In the genomic region with DNA sequence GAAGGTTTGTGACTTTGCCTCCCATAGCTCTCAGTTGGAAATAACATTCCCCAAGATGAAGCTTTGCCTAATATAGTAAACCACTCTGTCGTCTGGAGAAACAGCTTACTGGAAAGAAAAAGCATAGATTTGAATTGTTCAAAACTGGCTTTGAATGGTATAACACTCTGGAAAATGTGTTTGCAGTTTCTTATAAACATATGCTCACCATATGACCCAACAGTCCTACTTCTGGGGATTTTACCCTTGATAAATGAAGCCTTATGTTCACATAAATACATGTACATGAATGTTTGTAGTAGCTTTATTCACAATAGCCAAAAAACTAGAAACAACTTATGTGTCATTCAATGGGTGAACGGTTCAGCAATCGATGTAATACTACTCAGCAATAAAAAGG, we compare ENCODE assay signal across 2 cellular contexts.
TF ChIP-seq lines count a peak whose summit lies in the region.

No MANE protein-coding gene starts in this region.

TF ChIP-seq in A549, 52 proteins besides CTCF, POLR2A, EP300 and RAD21:
- TF ChIP-seq RNF2 (IDR thresholded peaks at IDR 0.05; ENCODE audit: borderline replicate concordance, low read depth) (no peak), TFCP2L1 (CRISPR knock-in tag; IDR thresholded peaks at IDR 0.05) (no peak), NPAS2 (CRISPR knock-in tag; IDR thresholded peaks at IDR 0.05; ENCODE audit: borderline replicate concordance) (no peak), POLR2AphosphoS2 (conservative IDR thresholded peaks at IDR 0.05; ENCODE audit: low read length) (no peak), RCOR1 (IDR thresholded peaks at IDR 0.05; ENCODE audit: low read depth, low read length) (no peak), RFX5 (IDR thresholded peaks at IDR 0.05) (no peak), SREBF2 (IDR thresholded peaks at IDR 0.05) (no peak), JUNB (IDR thresholded peaks at IDR 0.05) (no peak), CBX2 (IDR thresholded peaks at IDR 0.05; ENCODE audit: borderline replicate concordance, low read depth) (no peak), SMC3 (IDR thresholded peaks at IDR 0.05) (no peak), KDM5A (IDR thresholded peaks at IDR 0.05) (no peak)
- TF ChIP-seq, protein P1, sequence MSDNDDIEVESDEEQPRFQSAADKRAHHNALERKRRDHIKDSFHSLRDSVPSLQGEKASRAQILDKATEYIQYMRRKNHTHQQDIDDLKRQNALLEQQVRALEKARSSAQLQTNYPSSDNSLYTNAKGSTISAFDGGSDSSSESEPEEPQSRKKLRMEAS (IDR thresholded peaks at IDR 0.05) = no peak
- TF ChIP-seq, protein P2, sequence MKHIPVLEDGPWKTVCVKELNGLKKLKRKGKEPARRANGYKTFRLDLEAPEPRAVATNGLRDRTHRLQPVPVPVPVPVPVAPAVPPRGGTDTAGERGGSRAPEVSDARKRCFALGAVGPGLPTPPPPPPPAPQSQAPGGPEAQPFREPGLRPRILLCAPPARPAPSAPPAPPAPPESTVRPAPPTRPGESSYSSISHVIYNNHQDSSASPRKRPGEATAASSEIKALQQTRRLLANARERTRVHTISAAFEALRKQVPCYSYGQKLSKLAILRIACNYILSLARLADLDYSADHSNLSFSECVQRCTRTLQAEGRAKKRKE (CRISPR knock-in tag; IDR thresholded peaks at IDR 0.05; ENCODE audit: low read depth) = no peak
- TF ChIP-seq, protein P3, sequence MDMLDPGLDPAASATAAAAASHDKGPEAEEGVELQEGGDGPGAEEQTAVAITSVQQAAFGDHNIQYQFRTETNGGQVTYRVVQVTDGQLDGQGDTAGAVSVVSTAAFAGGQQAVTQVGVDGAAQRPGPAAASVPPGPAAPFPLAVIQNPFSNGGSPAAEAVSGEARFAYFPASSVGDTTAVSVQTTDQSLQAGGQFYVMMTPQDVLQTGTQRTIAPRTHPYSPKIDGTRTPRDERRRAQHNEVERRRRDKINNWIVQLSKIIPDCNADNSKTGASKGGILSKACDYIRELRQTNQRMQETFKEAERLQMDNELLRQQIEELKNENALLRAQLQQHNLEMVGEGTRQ (IDR thresholded peaks at IDR 0.05) = no peak

TF ChIP-seq in IMR-90, 13 proteins besides CTCF, POLR2A, EP300 and RAD21:
- TF ChIP-seq, protein P4, sequence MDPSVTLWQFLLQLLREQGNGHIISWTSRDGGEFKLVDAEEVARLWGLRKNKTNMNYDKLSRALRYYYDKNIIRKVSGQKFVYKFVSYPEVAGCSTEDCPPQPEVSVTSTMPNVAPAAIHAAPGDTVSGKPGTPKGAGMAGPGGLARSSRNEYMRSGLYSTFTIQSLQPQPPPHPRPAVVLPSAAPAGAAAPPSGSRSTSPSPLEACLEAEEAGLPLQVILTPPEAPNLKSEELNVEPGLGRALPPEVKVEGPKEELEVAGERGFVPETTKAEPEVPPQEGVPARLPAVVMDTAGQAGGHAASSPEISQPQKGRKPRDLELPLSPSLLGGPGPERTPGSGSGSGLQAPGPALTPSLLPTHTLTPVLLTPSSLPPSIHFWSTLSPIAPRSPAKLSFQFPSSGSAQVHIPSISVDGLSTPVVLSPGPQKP (IDR thresholded peaks at IDR 0.05; ENCODE audit: borderline replicate concordance, low read depth, low read length) = no peak
- no peak for TF ChIP-seq SMC3 (IDR thresholded peaks at IDR 0.05; ENCODE audit: low read depth, low read length)
- TF ChIP-seq CHD1 (IDR thresholded peaks at IDR 0.05; ENCODE audit: low read depth, low read length) = no peak
- no peak for TF ChIP-seq MAZ (IDR thresholded peaks at IDR 0.05; ENCODE audit: borderline replicate concordance, low read depth, low read length)
- no peak for TF ChIP-seq RFX5 (IDR thresholded peaks at IDR 0.05; ENCODE audit: low read depth, low read length)
- TF ChIP-seq, protein P3 (IDR thresholded peaks at IDR 0.05; ENCODE audit: low read depth, low read length) = no peak
- no peak for TF ChIP-seq MAFK (IDR thresholded peaks at IDR 0.05; ENCODE audit: low read depth, low read length)
- TF ChIP-seq BHLHE40 (IDR thresholded peaks at IDR 0.05; ENCODE audit: low read depth, low read length) = no peak
- TF ChIP-seq NFE2L2 (IDR thresholded peaks at IDR 0.05; ENCODE audit: low read depth, low read length) = no peak
- no peak for TF ChIP-seq MXI1 (IDR thresholded peaks at IDR 0.05; ENCODE audit: borderline replicate concordance, low read depth, low read length)
- no peak for TF ChIP-seq CEBPB (IDR thresholded peaks at IDR 0.05; ENCODE audit: low read depth, low read length)
- TF ChIP-seq RCOR1 (IDR thresholded peaks at IDR 0.05; ENCODE audit: insufficient replicate concordance, low read length) = no peak
- TF ChIP-seq FOS (IDR thresholded peaks at IDR 0.05; ENCODE audit: low read depth, low read length) = no peak
